8 cellular contexts compared by ENCODE assay signal in the genomic region with DNA sequence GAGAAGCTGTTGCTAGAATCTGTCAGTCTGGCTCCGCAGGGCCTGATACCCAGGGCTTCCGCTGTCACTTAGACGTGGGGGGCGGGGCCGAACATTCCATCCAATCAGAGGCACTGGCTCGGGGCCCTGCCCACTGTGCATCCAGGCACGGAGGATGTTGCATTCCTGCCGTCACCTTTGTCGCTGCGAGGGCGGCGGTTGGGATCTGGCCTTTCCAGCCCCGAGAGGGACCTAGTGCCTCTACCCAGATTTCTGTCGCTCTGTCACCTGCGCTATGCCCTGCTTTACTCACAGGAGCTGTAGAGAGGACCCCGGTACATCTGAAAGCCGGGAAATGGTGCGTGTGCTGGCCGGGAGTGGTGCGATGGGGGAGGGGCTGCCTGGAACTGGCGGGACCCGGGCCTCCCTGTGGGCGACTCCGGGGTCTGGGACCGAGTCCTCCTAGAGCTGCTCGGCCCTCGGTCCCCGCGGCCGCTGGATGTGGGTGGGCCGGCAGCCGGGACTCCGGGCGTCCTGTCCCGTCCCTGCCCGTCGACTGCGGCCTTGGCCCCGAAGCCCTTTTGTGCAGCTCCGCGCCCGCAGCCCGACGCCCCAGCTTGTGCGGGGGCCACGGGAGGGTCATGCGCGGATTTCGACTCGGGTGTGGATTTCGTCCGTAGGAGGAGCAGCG. TPM values are rescaled to one million over a fixed set of nuclear protein-coding genes. Genes with fewer than 3 reads are reported as not detected.
DNase-seq lines count a peak whose midpoint lies in the region; ATAC-seq and TF ChIP-seq lines count a peak whose summit lies in the region.

A gene (plus strand): TSS at position 133 of the 670 bp plus-strand sequence. CDS start 142 bp downstream, at position 275.

- H3K9me3 ChIP-seq in AG04450 (ENCODE audit: control insufficient read depth, insufficient read depth, low read length) (peaks cover 13% of the 10 kb centered on the region), ovary (no peaks in the 10 kb centered on the region)

- ATAC-seq in GM19043 (IDR thresholded peaks at IDR 0.05; ENCODE audit: low read depth, unreplicated experiment): peak; percentile 77

- no peaks in the 10 kb centered on the region for H3K27me3 Mint-ChIP-seq in activated naive CD4-positive, alpha-beta T cell treated with anti-CD3 and anti-CD28 coated beads, Interleukin-2, amount 50 U/mL, for 24 hours
- peaks cover 6% of the 10 kb centered on the region for H3K27me3 Mint-ChIP-seq in glutamatergic neuron (ENCODE audit: unreplicated experiment)

- H3K4me3 ChIP-seq in AG04450 (ENCODE audit: low read depth, low read length) (peak within 1 kb of the TSS; percentile 79), ovary (peak within 1 kb of the TSS; percentile 81)
- peak within 1 kb of the TSS; percentile 64 for H3K4me3 ChIP-seq in Jurkat, Clone E6-1 (ENCODE audit: low read length)

- peak; percentile 62 for TF ChIP-seq POLR2A in ovary (IDR thresholded peaks at IDR 0.05)

- TF ChIP-seq CTCF in AG04450 (IDR thresholded peaks at IDR 0.05; ENCODE audit: low read depth, low read length) (no peak), glutamatergic neuron (IDR thresholded peaks at IDR 0.05; ENCODE audit: partially characterized antibody, unreplicated experiment) (no peak), ovary (IDR thresholded peaks at IDR 0.05) (no peak)

- no peak for TF ChIP-seq EP300 in ovary (IDR thresholded peaks at IDR 0.05)

- 0 to 1% (median 0%) methylated on average over 46 to 53 of the region's 53 CpGs for WGBS in ovary, 3 donors

- peaks cover 10% of the 10 kb centered on the region for H3K36me3 Mint-ChIP-seq in activated naive CD4-positive, alpha-beta T cell treated with anti-CD3 and anti-CD28 coated beads, Interleukin-2, amount 50 U/mL, for 24 hours
- peaks cover 19% of the 10 kb centered on the region for H3K36me3 Mint-ChIP-seq in glutamatergic neuron (ENCODE audit: unreplicated experiment)

- H3K36me3 ChIP-seq in ovary: no peaks in the 10 kb centered on the region

- peak within 1 kb of the TSS; percentile 87 for H3K4me3 Mint-ChIP-seq in activated naive CD4-positive, alpha-beta T cell treated with anti-CD3 and anti-CD28 coated beads, Interleukin-2, amount 50 U/mL, for 24 hours
- H3K4me3 Mint-ChIP-seq in glutamatergic neuron (ENCODE audit: unreplicated experiment): peak within 1 kb of the TSS; percentile 89

- no peaks in the 10 kb centered on the region for H3K9me3 Mint-ChIP-seq in activated naive CD4-positive, alpha-beta T cell treated with anti-CD3 and anti-CD28 coated beads, Interleukin-2, amount 50 U/mL, for 24 hours
- H3K9me3 Mint-ChIP-seq in glutamatergic neuron (ENCODE audit: unreplicated experiment): peaks cover 3% of the 10 kb centered on the region

- H3K27ac ChIP-seq in AG04450 (ENCODE audit: low read depth, low read length) (no peak within 1 kb of the TSS), ovary (peak within 1 kb of the TSS; percentile 54 to 58), temporal lobe (ENCODE audit: low read depth, low read length) (peak within 1 kb of the TSS; percentile 81)

- intact Hi-C loops in ovary (cut with DNase I): no loop called here

- CTCF ChIA-PET in AG04450 (lab: Charles Lee): interaction anchor here (0.6 to 1.5 kb wide), 3 partner anchors 10 to 149 kb away, joined by 3 to 4 read pairs (median 3); no protein-coding TSS in a partner anchor

- DNase-seq in AG04450 (ENCODE audit: low read depth, low spot score) (peak; percentile 18), SK-N-DZ (ENCODE audit: low spot score) (peak; percentile 89), glutamatergic neuron (peak; percentile 90), ovary (peak; percentile 81 to 91 (median 87))
- DNase-seq in Jurkat, Clone E6-1 (ENCODE audit: low read depth, low spot score): peak; percentile 82

- peaks cover 33% of the 10 kb centered on the region for H3K4me1 Mint-ChIP-seq in activated naive CD4-positive, alpha-beta T cell treated with anti-CD3 and anti-CD28 coated beads, Interleukin-2, amount 50 U/mL, for 24 hours
- H3K4me1 Mint-ChIP-seq in glutamatergic neuron (ENCODE audit: low read depth, unreplicated experiment): peaks cover 3% of the 10 kb centered on the region

- H3K27me3 ChIP-seq in AG04450 (ENCODE audit: control insufficient read depth, insufficient read depth, low read length) (no peaks in the 10 kb centered on the region), ovary (no peaks in the 10 kb centered on the region)

- H3K27ac Mint-ChIP-seq in activated naive CD4-positive, alpha-beta T cell treated with anti-CD3 and anti-CD28 coated beads, Interleukin-2, amount 50 U/mL, for 24 hours: peak within 1 kb of the TSS; percentile 83
- peak within 1 kb of the TSS; percentile 90 for H3K27ac Mint-ChIP-seq in glutamatergic neuron (ENCODE audit: unreplicated experiment)

- no peaks in the 10 kb centered on the region for H3K4me1 ChIP-seq in ovary (ENCODE audit: insufficient read depth)

- POLR2A ChIA-PET in AG04450 (lab: Yijun Ruan, JAX): no interaction called here

RNA-seq across cellular contexts. Expression of the gene that starts here (rescaled TPM):
- polyA plus RNA-seq in AG04450 (2011; rRNA removed) (5.3 and 7.0 TPM in 2 replicates), ovary (1 to 10 TPM; 6.6 to 7.2 TPM)
- 4.6 and 6.0 TPM in 2 replicates for polyA minus RNA-seq in AG04450 (2011; rRNA and poly(A)+ RNA removed)
- polyA plus RNA-seq in Jurkat, Clone E6-1 (2012; ENCODE audit: insufficient read depth, insufficient read length): not detected
- polyA plus RNA-seq in SK-N-DZ (2014; cell fraction: cytosol; rRNA removed): 16.4 and 16.7 TPM in 2 replicates
- polyA plus RNA-seq in SK-N-DZ (2014; cell fraction: nucleus; rRNA removed): 45.1 and 45.2 TPM in 2 replicates
- total RNA-seq in glutamatergic neuron (ENCODE audit: unreplicated experiment) (21.1 TPM), ovary (10 to 100 TPM in 6 of 7 donors, 1 to 10 TPM in 1; 7.1 to 14.6 (median 11.2) TPM), temporal lobe (27.8 TPM)

Comparison
In these comparisons a context has a peak if more than half of its experiments do, and no peak if none do; other contexts are left out.
1. DNase-seq: peak in every context shown above with its lines; median percentile 90 in glutamatergic neuron; 89 in SK-N-DZ; 87 in ovary; 82 in Jurkat, Clone E6-1; 18 in AG04450.